In the genomic region with DNA sequence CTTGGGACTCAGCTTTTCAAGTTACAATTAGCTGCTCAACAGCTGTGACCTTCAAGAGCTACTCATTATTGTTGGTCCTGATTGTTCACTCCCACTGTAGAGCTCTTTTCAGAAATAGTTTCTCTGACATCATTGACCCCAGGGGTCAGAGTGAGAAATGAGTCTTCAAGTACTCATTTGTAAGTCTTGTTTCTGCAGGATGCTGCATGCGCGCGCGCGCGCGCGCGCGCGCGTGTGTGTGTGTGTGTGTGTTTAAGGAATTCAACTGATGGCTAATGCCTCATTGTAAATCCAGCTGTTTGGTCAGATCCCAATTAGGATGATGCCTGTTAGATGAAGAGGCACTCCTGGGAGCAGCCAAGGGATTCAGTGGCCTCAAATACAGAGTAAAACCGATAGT, we compare ENCODE assay signal across 22 cellular contexts.
DNase-seq lines count a peak whose midpoint lies in the region; ATAC-seq and TF ChIP-seq lines count a peak whose summit lies in the region.
"Had no signal": no experiment of that assay in that cellular context is flagged by ENCODE, and none has a peak within 500 bp of the region (broad histone marks: within the 10 kb centered on the region; RNA-seq: fewer than 3 reads in every experiment).

No MANE protein-coding gene starts in this region.

- H3K36me3 Mint-ChIP-seq in neural progenitor cell (peaks cover 42% of the 10 kb centered on the region), T-helper 17 cell (ENCODE audit: low read depth) (no peaks in the 10 kb centered on the region)
- H3K36me3 Mint-ChIP-seq: activated naive CD8-positive, alpha-beta T cell had no signal

- H3K27me3 Mint-ChIP-seq in neural progenitor cell (ENCODE audit: insufficient read depth, low read depth) (peaks cover 3% of the 10 kb centered on the region), T-helper 17 cell (no peaks in the 10 kb centered on the region)
- H3K27me3 Mint-ChIP-seq: activated CD4-positive, alpha-beta memory T cell treated with anti-CD3 and anti-CD28 coated beads, Interleukin-2, amount 10 ng/mL, durations not matched to agents 7 days and 5 days; activated naive CD8-positive, alpha-beta T cell had no signal

- peak overlapping the region; percentile 68 for H3K4me2 ChIP-seq in neural progenitor cell
- H3K4me2 ChIP-seq: GM23338 had no signal

- 60 to 66% methylated on average over 13 of the region's 13 CpGs for WGBS in lower leg skin, 2 donors

- no peaks in the 10 kb centered on the region for H4K20me1 ChIP-seq in neural progenitor cell (ENCODE audit: low read depth)

- ATAC-seq in T-helper 17 cell, result no peak
- ATAC-seq: activated T-cell treated with anti-CD3 and anti-CD28 coated beads, Interleukin-2, amount 50 U/mL, for 4 hours; GM23338; HepG2; left lung had no signal

- intact Hi-C loops in lower leg skin (cut with DNase I; ENCODE audit: low total_unique reads), result no loop called here

- H3K27me3 ChIP-seq in neural progenitor cell, result no peaks in the 10 kb centered on the region
- no peaks in the 10 kb centered on the region for H3K27me3 ChIP-seq in brain microvascular endothelial cell (replicated peaks)
- H3K27me3 ChIP-seq: left lung, MG63, upper lobe of left lung had no signal

- H3K4me1 Mint-ChIP-seq in neural progenitor cell, result peaks cover 29% of the 10 kb centered on the region
- H3K4me1 Mint-ChIP-seq in T-helper 17 cell, result no peaks in the 10 kb centered on the region
- H3K4me1 Mint-ChIP-seq: activated CD4-positive, alpha-beta memory T cell treated with anti-CD3 and anti-CD28 coated beads, Interleukin-2, amount 10 ng/mL, durations not matched to agents 7 days and 5 days; GM23338 had no signal

- TF ChIP-seq CTCF in fibroblast of the aortic adventitia (IDR thresholded peaks at IDR 0.05; ENCODE audit: insufficient read depth, low read length) (no peak), neural progenitor cell (IDR thresholded peaks at IDR 0.05) (no peak), lower leg skin (IDR thresholded peaks at IDR 0.05) (no peak), brain microvascular endothelial cell (IDR thresholded peaks at IDR 0.05; ENCODE audit: low read depth, low read length, missing control alignments) (no peak)

- no peak overlapping the region for H3K9ac ChIP-seq in neural progenitor cell

- H3K4me3 Mint-ChIP-seq in neural progenitor cell (no peak overlapping the region), T-helper 17 cell (no peak overlapping the region)
- H3K4me3 Mint-ChIP-seq: activated CD4-positive, alpha-beta memory T cell treated with anti-CD3 and anti-CD28 coated beads, Interleukin-2, amount 10 ng/mL, durations not matched to agents 7 days and 5 days; activated naive CD8-positive, alpha-beta T cell; activated T-cell treated with anti-CD3 and anti-CD28 coated beads, Interleukin-2, amount 50 U/mL, for 4 hours; GM23338 had no signal

- no peak overlapping the region for H2AFZ ChIP-seq in neural progenitor cell (replicated peaks)
- H2AFZ ChIP-seq: GM23338 had no signal

- DNase-seq in NCI-H1105 treated with DMSO at 0.1 percent for 48 hours (lab: John Stamatoyannopoulos, UW), result peak; percentile 63
- peak; percentile 55 for DNase-seq in NCI-H69 (lab: John Stamatoyannopoulos, UW)
- DNase-seq in fibroblast of the aortic adventitia (ENCODE audit: low read depth), result peak; percentile 7
- peak; percentile 84 for DNase-seq in neural progenitor cell (ENCODE audit: low spot score)
- no peak for DNase-seq in middle frontal gyrus (ENCODE audit: extremely low spot score, low spot score)
- no peak for DNase-seq in lower leg skin (ENCODE audit: low spot score in 2 of 2)
- no peak for DNase-seq in brain microvascular endothelial cell
- no peak for DNase-seq in T-helper 17 cell
- DNase-seq: activated CD4-positive, alpha-beta memory T cell treated with anti-CD3 and anti-CD28 coated beads, Interleukin-2, amount 10 ng/mL, durations not matched to agents 7 days and 5 days; activated T-cell treated with anti-CD3 and anti-CD28 coated beads, Interleukin-2, amount 50 U/mL, for 4 hours; AML-193; effector CD4-positive, alpha-beta T cell; left lung; MG63; NCI-H2171 treated with DMSO at 0.1 percent for 48 hours; stimulated activated CD4-positive, alpha-beta T cell treated with anti-CD3 and anti-CD28 coated beads, Interleukin-15, amount 100 ng/mL, for 24 hours; stimulated activated naive CD4-positive, alpha-beta T cell treated with Interleukin-2 at 50 U/mL for 16 hours had no signal

- H3K27ac ChIP-seq in neural progenitor cell, result peak overlapping the region; percentile 92
- H3K27ac ChIP-seq in brain microvascular endothelial cell, result no peak overlapping the region
- H3K27ac ChIP-seq: left lung, prostate gland, upper lobe of left lung had no signal

- peaks cover 39% of the 10 kb centered on the region for H3F3A ChIP-seq in neural progenitor cell (ENCODE audit: low read depth)

- H3K9me3 Mint-ChIP-seq in neural progenitor cell, result peaks cover 41% of the 10 kb centered on the region

- H3K9me3 ChIP-seq in neural progenitor cell (ENCODE audit: low read depth) (peaks cover 19% of the 10 kb centered on the region), T-helper 17 cell (ENCODE audit: control insufficient read depth, low read length, poor library complexity, severe bottlenecking) (no peaks in the 10 kb centered on the region)
- H3K9me3 ChIP-seq: left lung, MG63, prostate gland, upper lobe of left lung had no signal

- H3K36me3 ChIP-seq in neural progenitor cell (peaks cover 18% of the 10 kb centered on the region), brain microvascular endothelial cell (replicated peaks) (no peaks in the 10 kb centered on the region)
- H3K36me3 ChIP-seq: left lung, MG63, prostate gland, upper lobe of left lung had no signal

- H3K4me1 ChIP-seq in neural progenitor cell, result peaks cover 41% of the 10 kb centered on the region
- H3K4me1 ChIP-seq: left lung, prostate gland, upper lobe of left lung had no signal

- H3K27ac Mint-ChIP-seq in neural progenitor cell, result peak overlapping the region; percentile 35
- H3K27ac Mint-ChIP-seq in T-helper 17 cell, result no peak overlapping the region
- H3K27ac Mint-ChIP-seq: activated CD4-positive, alpha-beta memory T cell treated with anti-CD3 and anti-CD28 coated beads, Interleukin-2, amount 10 ng/mL, durations not matched to agents 7 days and 5 days; activated naive CD8-positive, alpha-beta T cell; GM23338 had no signal

- no peak for TF ChIP-seq POLR2A in lower leg skin (IDR thresholded peaks at IDR 0.05)

- in situ Hi-C loops in brain microvascular endothelial cell (cut with HindIII; ENCODE audit: low pct_ligation_motif_present, low sequenced_read_pairs), result no loop called here

- peaks cover 42% of the 10 kb centered on the region for H3K79me2 ChIP-seq in neural progenitor cell (ENCODE audit: low read depth)

- no peak overlapping the region for H3K4me3 ChIP-seq in fibroblast of the aortic adventitia (ENCODE audit: low read depth, low read length)
- H3K4me3 ChIP-seq in neural progenitor cell, result peak overlapping the region; percentile 5
- no peak overlapping the region for H3K4me3 ChIP-seq in lower leg skin (ENCODE audit: low read depth, poor library complexity, severe bottlenecking)
- H3K4me3 ChIP-seq in brain microvascular endothelial cell (ENCODE audit: low read depth, low read length), result no peak overlapping the region
- H3K4me3 ChIP-seq: GM23338, left lung, MG63, prostate gland, upper lobe of left lung had no signal

Comparison
In these comparisons a context has a peak if more than half of its experiments do, and no peak if none do; other contexts are left out.
1. DNase-seq: peak in NCI-H1105 treated with DMSO at 0.1 percent for 48 hours (single experiment), NCI-H69 (single experiment), fibroblast of the aortic adventitia (single experiment) and neural progenitor cell (single experiment); none in middle frontal gyrus (single experiment), lower leg skin (0 of 2), brain microvascular endothelial cell (single experiment) and T-helper 17 cell (0 of 3).